In genomic region chr16:19114359-19115147, GRCh38 we compare ENCODE assay signal across 1 cellular context.
TF ChIP-seq lines count a peak whose summit lies in the region.

No MANE protein-coding gene starts in this region.

TF ChIP-seq in HepG2, 621 proteins besides CTCF, POLR2A, EP300 and RAD21 (continued from another document and continues in another):
- TF ChIP-seq ZNF687 (CRISPR knock-in tag; IDR thresholded peaks at IDR 0.05) (peak; percentile 75), EZH2 (conservative IDR thresholded peaks at IDR 0.05; ENCODE audit: low read depth, low read length) (no peak), ZNF614 (CRISPR knock-in tag; IDR thresholded peaks at IDR 0.05; ENCODE audit: borderline replicate concordance) (no peak; the same call in 1 of the 2 replicates), XBP1 (CRISPR knock-in tag; IDR thresholded peaks at IDR 0.05) (no peak), RXRA (CRISPR knock-in tag; IDR thresholded peaks at IDR 0.05) (peak; percentile 47; the same call in 1 of the 2 replicates), GABPB1 (CRISPR knock-in tag; IDR thresholded peaks at IDR 0.05) (peak; percentile 38), ZNF605 (CRISPR knock-in tag; IDR thresholded peaks at IDR 0.05) (0 out of 2 replicates have a peak, but pooled peaks have one; percentile 70), ZNF784 (CRISPR knock-in tag; IDR thresholded peaks at IDR 0.05; ENCODE audit: borderline replicate concordance) (no peak), MATR3 (CRISPR knock-in tag; IDR thresholded peaks at IDR 0.05) (0 out of 2 replicates have a peak, but pooled peaks have one; percentile 65), HES4 (CRISPR knock-in tag; IDR thresholded peaks at IDR 0.05; ENCODE audit: borderline replicate concordance) (peak; percentile 54), ZSCAN21 (CRISPR knock-in tag; IDR thresholded peaks at IDR 0.05; ENCODE audit: borderline replicate concordance) (peak; percentile 17; the same call in 1 of the 2 replicates), ZKSCAN8 (CRISPR knock-in tag; IDR thresholded peaks at IDR 0.05; ENCODE audit: borderline replicate concordance) (no peak), SMC3 (IDR thresholded peaks at IDR 0.05; ENCODE audit: low read length) (no peak), ZIK1 (CRISPR knock-in tag; IDR thresholded peaks at IDR 0.05; ENCODE audit: borderline replicate concordance, low read depth) (no peak), ETS1 (CRISPR knock-in tag; IDR thresholded peaks at IDR 0.05) (0 out of 2 replicates have a peak, but pooled peaks have one; percentile 9), ZNF253 (CRISPR knock-in tag; IDR thresholded peaks at IDR 0.05; ENCODE audit: borderline replicate concordance) (0 out of 2 replicates have a peak, but pooled peaks have one; percentile 48), YEATS4 (CRISPR knock-in tag; IDR thresholded peaks at IDR 0.05; ENCODE audit: borderline replicate concordance) (no peak), HOXA3 (CRISPR knock-in tag; IDR thresholded peaks at IDR 0.05) (peak; percentile 14; the same call in 1 of the 2 replicates), NFIC (IDR thresholded peaks at IDR 0.05; ENCODE audit: low read length) (no peak), ZEB1 (IDR thresholded peaks at IDR 0.05; ENCODE audit: insufficient replicate concordance, low read depth) (no peak), AHR (CRISPR knock-in tag; IDR thresholded peaks at IDR 0.05) (peak; percentile 22; the same call in 1 of the 2 replicates), SIN3B (IDR thresholded peaks at IDR 0.05; ENCODE audit: low read length) (no peak), CAMTA2 (CRISPR knock-in tag; IDR thresholded peaks at IDR 0.05; ENCODE audit: borderline replicate concordance) (no peak), SRY (CRISPR knock-in tag; IDR thresholded peaks at IDR 0.05) (peak; percentile 68; the same call in 1 of the 2 replicates), KLF6 (CRISPR knock-in tag; IDR thresholded peaks at IDR 0.05) (0 out of 2 replicates have a peak, but pooled peaks have one; percentile 9), ZNF30 (CRISPR knock-in tag; IDR thresholded peaks at IDR 0.05) (0 out of 2 replicates have a peak, but pooled peaks have one; percentile 30), FOXA3 (CRISPR knock-in tag; IDR thresholded peaks at IDR 0.05) (no peak), NR1H2 (CRISPR knock-in tag; IDR thresholded peaks at IDR 0.05; ENCODE audit: borderline replicate concordance, low read depth) (no peak), ZNF792 (CRISPR knock-in tag; IDR thresholded peaks at IDR 0.05) (no peak), KLF15 (CRISPR knock-in tag; IDR thresholded peaks at IDR 0.05; ENCODE audit: borderline replicate concordance) (0 out of 2 replicates have a peak, but pooled peaks have one; percentile 61), ZNF256 (CRISPR knock-in tag; conservative IDR thresholded peaks at IDR 0.05) (no peak), BORCS8-MEF2B (CRISPR knock-in tag; IDR thresholded peaks at IDR 0.05) (no peak), ZMAT3 (CRISPR knock-in tag; conservative IDR thresholded peaks at IDR 0.05) (no peak; the same call in 1 of the 2 replicates), SNAPC2 (CRISPR knock-in tag; IDR thresholded peaks at IDR 0.05) (no peak), MEIS2 (CRISPR knock-in tag; IDR thresholded peaks at IDR 0.05) (peak; percentile 31), KDM6A (CRISPR knock-in tag; IDR thresholded peaks at IDR 0.05; ENCODE audit: low read depth) (no peak), ZNF703 (CRISPR knock-in tag; IDR thresholded peaks at IDR 0.05; ENCODE audit: borderline replicate concordance) (0 out of 2 replicates have a peak, but pooled peaks have one; percentile 27), RFX1 (IDR thresholded peaks at IDR 0.05) (no peak), PHF20 (CRISPR knock-in tag; IDR thresholded peaks at IDR 0.05) (no peak), PTBP1 (IDR thresholded peaks at IDR 0.05; ENCODE audit: low read depth, low read length, poor library complexity, severe bottlenecking) (peak; percentile 36), FIP1L1 (IDR thresholded peaks at IDR 0.05; ENCODE audit: borderline replicate concordance, insufficient read depth, low read depth, low read length) (no peak)
- TF ChIP-seq, protein P1, sequence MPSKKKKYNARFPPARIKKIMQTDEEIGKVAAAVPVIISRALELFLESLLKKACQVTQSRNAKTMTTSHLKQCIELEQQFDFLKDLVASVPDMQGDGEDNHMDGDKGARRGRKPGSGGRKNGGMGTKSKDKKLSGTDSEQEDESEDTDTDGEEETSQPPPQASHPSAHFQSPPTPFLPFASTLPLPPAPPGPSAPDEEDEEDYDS (CRISPR knock-in tag; IDR thresholded peaks at IDR 0.05) = no peak
- TF ChIP-seq, protein P2, sequence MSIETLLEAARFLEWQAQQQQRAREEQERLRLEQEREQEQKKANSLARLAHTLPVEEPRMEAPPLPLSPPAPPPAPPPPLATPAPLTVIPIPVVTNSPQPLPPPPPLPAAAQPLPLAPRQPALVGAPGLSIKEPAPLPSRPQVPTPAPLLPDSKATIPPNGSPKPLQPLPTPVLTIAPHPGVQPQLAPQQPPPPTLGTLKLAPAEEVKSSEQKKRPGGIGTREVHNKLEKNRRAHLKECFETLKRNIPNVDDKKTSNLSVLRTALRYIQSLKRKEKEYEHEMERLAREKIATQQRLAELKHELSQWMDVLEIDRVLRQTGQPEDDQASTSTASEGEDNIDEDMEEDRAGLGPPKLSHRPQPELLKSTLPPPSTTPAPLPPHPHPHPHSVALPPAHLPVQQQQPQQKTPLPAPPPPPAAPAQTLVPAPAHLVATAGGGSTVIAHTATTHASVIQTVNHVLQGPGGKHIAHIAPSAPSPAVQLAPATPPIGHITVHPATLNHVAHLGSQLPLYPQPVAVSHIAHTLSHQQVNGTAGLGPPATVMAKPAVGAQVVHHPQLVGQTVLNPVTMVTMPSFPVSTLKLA (IDR thresholded peaks at IDR 0.05) = peak; percentile 80
- TF ChIP-seq, protein P3, sequence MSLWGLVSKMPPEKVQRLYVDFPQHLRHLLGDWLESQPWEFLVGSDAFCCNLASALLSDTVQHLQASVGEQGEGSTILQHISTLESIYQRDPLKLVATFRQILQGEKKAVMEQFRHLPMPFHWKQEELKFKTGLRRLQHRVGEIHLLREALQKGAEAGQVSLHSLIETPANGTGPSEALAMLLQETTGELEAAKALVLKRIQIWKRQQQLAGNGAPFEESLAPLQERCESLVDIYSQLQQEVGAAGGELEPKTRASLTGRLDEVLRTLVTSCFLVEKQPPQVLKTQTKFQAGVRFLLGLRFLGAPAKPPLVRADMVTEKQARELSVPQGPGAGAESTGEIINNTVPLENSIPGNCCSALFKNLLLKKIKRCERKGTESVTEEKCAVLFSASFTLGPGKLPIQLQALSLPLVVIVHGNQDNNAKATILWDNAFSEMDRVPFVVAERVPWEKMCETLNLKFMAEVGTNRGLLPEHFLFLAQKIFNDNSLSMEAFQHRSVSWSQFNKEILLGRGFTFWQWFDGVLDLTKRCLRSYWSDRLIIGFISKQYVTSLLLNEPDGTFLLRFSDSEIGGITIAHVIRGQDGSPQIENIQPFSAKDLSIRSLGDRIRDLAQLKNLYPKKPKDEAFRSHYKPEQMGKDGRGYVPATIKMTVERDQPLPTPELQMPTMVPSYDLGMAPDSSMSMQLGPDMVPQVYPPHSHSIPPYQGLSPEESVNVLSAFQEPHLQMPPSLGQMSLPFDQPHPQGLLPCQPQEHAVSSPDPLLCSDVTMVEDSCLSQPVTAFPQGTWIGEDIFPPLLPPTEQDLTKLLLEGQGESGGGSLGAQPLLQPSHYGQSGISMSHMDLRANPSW (CRISPR knock-in tag; IDR thresholded peaks at IDR 0.05; ENCODE audit: borderline replicate concordance) = no peak
- TF ChIP-seq, protein P4, sequence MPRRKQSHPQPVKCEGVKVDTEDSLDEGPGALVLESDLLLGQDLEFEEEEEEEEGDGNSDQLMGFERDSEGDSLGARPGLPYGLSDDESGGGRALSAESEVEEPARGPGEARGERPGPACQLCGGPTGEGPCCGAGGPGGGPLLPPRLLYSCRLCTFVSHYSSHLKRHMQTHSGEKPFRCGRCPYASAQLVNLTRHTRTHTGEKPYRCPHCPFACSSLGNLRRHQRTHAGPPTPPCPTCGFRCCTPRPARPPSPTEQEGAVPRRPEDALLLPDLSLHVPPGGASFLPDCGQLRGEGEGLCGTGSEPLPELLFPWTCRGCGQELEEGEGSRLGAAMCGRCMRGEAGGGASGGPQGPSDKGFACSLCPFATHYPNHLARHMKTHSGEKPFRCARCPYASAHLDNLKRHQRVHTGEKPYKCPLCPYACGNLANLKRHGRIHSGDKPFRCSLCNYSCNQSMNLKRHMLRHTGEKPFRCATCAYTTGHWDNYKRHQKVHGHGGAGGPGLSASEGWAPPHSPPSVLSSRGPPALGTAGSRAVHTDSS (CRISPR knock-in tag; conservative IDR thresholded peaks at IDR 0.05) = no peak
- TF ChIP-seq, protein P5, sequence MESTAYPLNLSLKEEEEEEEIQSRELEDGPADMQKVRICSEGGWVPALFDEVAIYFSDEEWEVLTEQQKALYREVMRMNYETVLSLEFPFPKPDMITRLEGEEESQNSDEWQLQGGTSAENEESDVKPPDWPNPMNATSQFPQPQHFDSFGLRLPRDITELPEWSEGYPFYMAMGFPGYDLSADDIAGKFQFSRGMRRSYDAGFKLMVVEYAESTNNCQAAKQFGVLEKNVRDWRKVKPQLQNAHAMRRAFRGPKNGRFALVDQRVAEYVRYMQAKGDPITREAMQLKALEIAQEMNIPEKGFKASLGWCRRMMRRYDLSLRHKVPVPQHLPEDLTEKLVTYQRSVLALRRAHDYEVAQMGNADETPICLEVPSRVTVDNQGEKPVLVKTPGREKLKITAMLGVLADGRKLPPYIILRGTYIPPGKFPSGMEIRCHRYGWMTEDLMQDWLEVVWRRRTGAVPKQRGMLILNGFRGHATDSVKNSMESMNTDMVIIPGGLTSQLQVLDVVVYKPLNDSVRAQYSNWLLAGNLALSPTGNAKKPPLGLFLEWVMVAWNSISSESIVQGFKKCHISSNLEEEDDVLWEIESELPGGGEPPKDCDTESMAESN (CRISPR knock-in tag; conservative IDR thresholded peaks at IDR 0.05) = peak; percentile 76
- TF ChIP-seq, protein P6, sequence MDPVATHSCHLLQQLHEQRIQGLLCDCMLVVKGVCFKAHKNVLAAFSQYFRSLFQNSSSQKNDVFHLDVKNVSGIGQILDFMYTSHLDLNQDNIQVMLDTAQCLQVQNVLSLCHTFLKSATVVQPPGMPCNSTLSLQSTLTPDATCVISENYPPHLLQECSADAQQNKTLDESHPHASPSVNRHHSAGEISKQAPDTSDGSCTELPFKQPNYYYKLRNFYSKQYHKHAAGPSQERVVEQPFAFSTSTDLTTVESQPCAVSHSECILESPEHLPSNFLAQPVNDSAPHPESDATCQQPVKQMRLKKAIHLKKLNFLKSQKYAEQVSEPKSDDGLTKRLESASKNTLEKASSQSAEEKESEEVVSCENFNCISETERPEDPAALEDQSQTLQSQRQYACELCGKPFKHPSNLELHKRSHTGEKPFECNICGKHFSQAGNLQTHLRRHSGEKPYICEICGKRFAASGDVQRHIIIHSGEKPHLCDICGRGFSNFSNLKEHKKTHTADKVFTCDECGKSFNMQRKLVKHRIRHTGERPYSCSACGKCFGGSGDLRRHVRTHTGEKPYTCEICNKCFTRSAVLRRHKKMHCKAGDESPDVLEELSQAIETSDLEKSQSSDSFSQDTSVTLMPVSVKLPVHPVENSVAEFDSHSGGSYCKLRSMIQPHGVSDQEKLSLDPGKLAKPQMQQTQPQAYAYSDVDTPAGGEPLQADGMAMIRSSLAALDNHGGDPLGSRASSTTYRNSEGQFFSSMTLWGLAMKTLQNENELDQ (CRISPR knock-in tag; IDR thresholded peaks at IDR 0.05; ENCODE audit: borderline replicate concordance) = no peak
- TF ChIP-seq, protein P7, sequence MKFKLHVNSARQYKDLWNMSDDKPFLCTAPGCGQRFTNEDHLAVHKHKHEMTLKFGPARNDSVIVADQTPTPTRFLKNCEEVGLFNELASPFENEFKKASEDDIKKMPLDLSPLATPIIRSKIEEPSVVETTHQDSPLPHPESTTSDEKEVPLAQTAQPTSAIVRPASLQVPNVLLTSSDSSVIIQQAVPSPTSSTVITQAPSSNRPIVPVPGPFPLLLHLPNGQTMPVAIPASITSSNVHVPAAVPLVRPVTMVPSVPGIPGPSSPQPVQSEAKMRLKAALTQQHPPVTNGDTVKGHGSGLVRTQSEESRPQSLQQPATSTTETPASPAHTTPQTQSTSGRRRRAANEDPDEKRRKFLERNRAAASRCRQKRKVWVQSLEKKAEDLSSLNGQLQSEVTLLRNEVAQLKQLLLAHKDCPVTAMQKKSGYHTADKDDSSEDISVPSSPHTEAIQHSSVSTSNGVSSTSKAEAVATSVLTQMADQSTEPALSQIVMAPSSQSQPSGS (CRISPR knock-in tag; IDR thresholded peaks at IDR 0.05) = 0 out of 2 replicates have a peak, but pooled peaks have one; percentile 27
